17 cellular contexts compared by ENCODE assay signal in the genomic region with DNA sequence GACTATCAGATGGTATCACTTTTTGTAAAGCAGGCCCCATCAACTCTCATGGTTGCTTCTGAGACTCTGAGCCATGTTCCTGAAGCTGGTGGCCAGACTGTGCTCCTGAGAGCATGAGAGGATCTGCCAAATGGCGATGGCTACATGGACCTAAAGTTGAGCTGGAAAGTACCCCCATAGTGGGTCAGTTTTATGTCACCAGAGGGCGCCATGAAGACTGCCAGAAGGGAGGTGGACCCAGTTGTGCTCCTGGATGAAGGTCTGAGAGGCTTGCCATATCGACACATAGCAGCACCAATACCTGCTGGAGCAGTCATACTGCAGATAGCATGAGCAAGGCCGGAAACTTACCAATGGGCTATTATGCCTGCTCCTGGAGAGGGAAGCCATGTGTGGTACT.
DNase-seq lines count a peak whose midpoint lies in the region; ATAC-seq and TF ChIP-seq lines count a peak whose summit lies in the region.
"Had no signal": no experiment of that assay in that cellular context is flagged by ENCODE, and none has a peak within 500 bp of the region (broad histone marks: within the 10 kb centered on the region; RNA-seq: fewer than 3 reads in every experiment).

No MANE protein-coding gene starts in this region.

- no CpG with 5 or more reads among the region's 4 CpGs for WGBS in mesendoderm (ENCODE audit: extremely low coverage, insufficient coverage, low lambda C conversion rate)

- no peaks in the 10 kb centered on the region for H3K79me1 ChIP-seq in mesendoderm (ENCODE audit: low read length)

- H3K9me2 ChIP-seq in Karpas-422 (replicated peaks; ENCODE audit: insufficient read depth, low read length), result no peaks in the 10 kb centered on the region

- H3K9ac ChIP-seq in Karpas-422 (ENCODE audit: low read length), result no peak overlapping the region
- no peak overlapping the region for H3K9ac ChIP-seq in mesendoderm (ENCODE audit: low read length)
- H3K9ac ChIP-seq: KMS-11 had no signal

- no peak overlapping the region for H3K4ac ChIP-seq in mesendoderm (ENCODE audit: low read depth, low read length)

- no peak overlapping the region for H3K18ac ChIP-seq in mesendoderm (ENCODE audit: low read length)

- no peaks in the 10 kb centered on the region for H3K36me3 ChIP-seq in Karpas-422 (ENCODE audit: insufficient read depth, low read length)
- H3K36me3 ChIP-seq in WERI-Rb-1, result no peaks in the 10 kb centered on the region
- H3K36me3 ChIP-seq in mesendoderm (ENCODE audit: control insufficient read depth, insufficient read depth, low read length), result no peaks in the 10 kb centered on the region
- H3K36me3 ChIP-seq: HAP-1, SJSA1 had no signal

- H2BK15ac ChIP-seq in mesendoderm (replicated peaks; ENCODE audit: low read depth), result no peak overlapping the region

- peaks cover 13% of the 10 kb centered on the region for H3K9me3 ChIP-seq in Karpas-422 (ENCODE audit: low read length)
- H3K9me3 ChIP-seq in WERI-Rb-1 (ENCODE audit: severe bottlenecking), result no peaks in the 10 kb centered on the region
- H3K9me3 ChIP-seq: HAP-1, SJSA1 had no signal

- H3K56ac ChIP-seq in mesendoderm (ENCODE audit: low read length), result no peak overlapping the region

- DNase-seq in NCI-H82 (lab: John Stamatoyannopoulos, UW) (peak; percentile 6), NCI-H82 treated with DMSO at 0.1 percent for 48 hours (lab: John Stamatoyannopoulos, UW; ENCODE audit: unreplicated experiment) (no peak), Karpas-422 (peak; percentile 46), WERI-Rb-1 (peak; percentile 14), mesendoderm (peak; percentile 42), kidney glomerular epithelial cell (lab: John Stamatoyannopoulos, UW) (no peak), NK-92 (lab: John Stamatoyannopoulos, UW; ENCODE audit: unreplicated experiment) (no peak)
- DNase-seq: NCI-H1694, NCI-H2081 treated with DMSO at 0.1 percent for 48 hours, NCI-H510A, NCI-H748 treated with DMSO at 0.1 percent for 48 hours had no signal

- no peak overlapping the region for H2BK120ac ChIP-seq in mesendoderm (ENCODE audit: low read depth, low read length)

- no peak overlapping the region for H4K8ac ChIP-seq in mesendoderm (ENCODE audit: low read depth, low read length)

- H3K27ac ChIP-seq in Karpas-422 (ENCODE audit: low read length) (no peak overlapping the region), WERI-Rb-1 (no peak overlapping the region), mesendoderm (ENCODE audit: low read depth, low read length) (no peak overlapping the region)
- H3K27ac ChIP-seq: HL-60, KMS-11, SJSA1 had no signal

- no peak overlapping the region for H3K23ac ChIP-seq in mesendoderm (ENCODE audit: low read length)

- no peak overlapping the region for H2AK5ac ChIP-seq in mesendoderm (ENCODE audit: low read length)

- H2BK5ac ChIP-seq in mesendoderm (ENCODE audit: low read length), result no peak overlapping the region

- H3K79me2 ChIP-seq in Karpas-422 (ENCODE audit: low read length) (no peaks in the 10 kb centered on the region), mesendoderm (ENCODE audit: control insufficient read depth, insufficient read depth, low read length) (no peaks in the 10 kb centered on the region)

- H2AFZ ChIP-seq in Karpas-422 (ENCODE audit: low read length), result no peak overlapping the region

- H3K27me3 ChIP-seq in Karpas-422 (ENCODE audit: low read length), result no peaks in the 10 kb centered on the region
- peaks cover 5% of the 10 kb centered on the region for H3K27me3 ChIP-seq in WERI-Rb-1 (ENCODE audit: insufficient read depth, low read depth, severe bottlenecking)
- H3K27me3 ChIP-seq in mesendoderm (ENCODE audit: insufficient read depth, low read length, poor library complexity), result no peaks in the 10 kb centered on the region
- H3K27me3 ChIP-seq: SJSA1 had no signal

- H3K4me2 ChIP-seq in Karpas-422 (ENCODE audit: low read depth, low read length, poor library complexity, severe bottlenecking) (no peak overlapping the region), mesendoderm (ENCODE audit: low read length) (no peak overlapping the region)
- H3K4me2 ChIP-seq: KMS-11 had no signal

- H3K4me1 ChIP-seq in Karpas-422 (ENCODE audit: low read length) (no peaks in the 10 kb centered on the region), mesendoderm (ENCODE audit: control insufficient read depth, low read depth, low read length) (no peaks in the 10 kb centered on the region)
- H3K4me1 ChIP-seq: HAP-1, SJSA1 had no signal

- H4K5ac ChIP-seq in mesendoderm (ENCODE audit: low read length), result no peak overlapping the region

- no peak for TF ChIP-seq CTCF in WERI-Rb-1 (IDR thresholded peaks at IDR 0.05; ENCODE audit: low read depth, low read length)

- H3K4me3 ChIP-seq in Karpas-422 (ENCODE audit: low read length) (no peak overlapping the region), WERI-Rb-1 (ENCODE audit: low read depth, low read length) (no peak overlapping the region), mesendoderm (ENCODE audit: low read length) (no peak overlapping the region)
- H3K4me3 ChIP-seq: HAP-1, SJSA1 had no signal

- no peaks in the 10 kb centered on the region for H4K20me1 ChIP-seq in Karpas-422 (ENCODE audit: insufficient read depth, low read depth, low read length)

- no peak for ATAC-seq in GM19397 (IDR thresholded peaks at IDR 0.05; ENCODE audit: unreplicated experiment)
- ATAC-seq: Right ventricle myocardium inferior had no signal

Comparison
In these comparisons a context has a peak if more than half of its experiments do, and no peak if none do; other contexts are left out.
1. DNase-seq: peak in NCI-H82 (single experiment), Karpas-422 (single experiment), WERI-Rb-1 (single experiment) and mesendoderm (single experiment); none in NCI-H82 treated with DMSO at 0.1 percent for 48 hours (single experiment), kidney glomerular epithelial cell (single experiment) and NK-92 (single experiment).